ENCODE assay signal across 27 cellular contexts in the genomic region with DNA sequence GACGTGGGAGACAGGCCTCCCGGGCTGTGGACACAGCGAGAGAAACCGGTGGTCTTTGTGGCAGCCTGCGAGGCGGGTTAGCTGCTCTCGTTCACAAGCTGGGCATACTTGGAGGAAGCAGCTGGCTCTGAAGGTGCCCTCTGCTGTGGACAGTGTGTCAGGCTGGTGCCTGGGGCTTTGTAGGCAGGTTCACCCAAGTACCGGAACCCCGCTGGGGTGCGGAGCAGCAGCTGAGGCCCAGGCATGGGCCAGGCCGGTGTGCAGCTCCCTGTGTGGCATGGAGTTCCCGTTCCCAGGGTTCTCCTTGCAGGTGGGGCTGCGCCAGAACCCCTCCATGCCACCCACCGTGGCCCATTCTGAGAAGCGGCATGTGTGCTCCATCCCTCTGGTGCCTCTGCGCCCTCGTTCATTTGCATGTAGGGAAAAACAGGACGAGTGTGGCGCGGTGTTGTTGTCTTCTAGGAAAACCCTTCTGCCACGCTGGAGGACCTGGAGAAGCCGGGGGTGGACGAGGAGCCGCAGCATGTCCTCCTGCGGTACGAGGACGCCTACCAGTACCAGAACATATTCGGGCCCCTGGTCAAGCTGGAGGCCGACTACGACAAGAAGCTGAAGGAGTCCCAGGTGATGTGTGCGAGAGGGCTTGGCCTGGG. TPM values are rescaled to one million over a fixed set of nuclear protein-coding genes. Genes with fewer than 3 reads are reported as not detected.
A peak's percentile ranks its signal among the peaks of the same experiment; 100 is the strongest.
DNase-seq lines count a peak whose midpoint lies in the region; ATAC-seq, FAIRE-seq and TF ChIP-seq lines count a peak whose summit lies in the region.
"Had no signal": no experiment of that assay in that cellular context is flagged by ENCODE, and none has a peak within 500 bp of the region (broad histone marks: within the 10 kb centered on the region; RNA-seq: fewer than 3 reads in every experiment).

No MANE protein-coding gene starts in this region.

- H3K27ac ChIP-seq in breast epithelium (peak overlapping the region; percentile 76 to 86), K562 (ENCODE audit: extremely low read depth, low read depth, low read length) (no peak overlapping the region), osteoblast (ENCODE audit: low read depth, low read length) (no peak overlapping the region), upper lobe of left lung (peak overlapping the region in 3 of 4 donors; percentile 10 to 87 (median 23)), SJCRH30 (no peak overlapping the region)
- H3K27ac ChIP-seq: 22Rv1, BLaER1, GM23248 had no signal

- H3K9me3 Mint-ChIP-seq in MCF 10A (ENCODE audit: unreplicated experiment) = no peaks in the 10 kb centered on the region
- H3K9me3 Mint-ChIP-seq: CD4-positive, alpha-beta T cell had no signal

- peak overlapping the region in 1 of 2 experiments; percentile 43; a peak in 1 of 4 replicates for H3K9ac ChIP-seq in K562 (ENCODE audit: insufficient read depth in 1 of 2, low read depth in 2 of 2, low read length in 2 of 2)
- H3K9ac ChIP-seq: BLaER1, GM23248, SK-N-SH had no signal

- peaks cover 88% of the 10 kb centered on the region for H3K36me3 Mint-ChIP-seq in MCF 10A (ENCODE audit: insufficient read depth, unreplicated experiment)

- no peak overlapping the region for H3K4me3 Mint-ChIP-seq in MCF 10A (ENCODE audit: unreplicated experiment)
- H3K4me3 Mint-ChIP-seq: CD4-positive, alpha-beta T cell had no signal

- no peaks in the 10 kb centered on the region for H3K36me3 ChIP-seq in breast epithelium
- peaks cover 99% of the 10 kb centered on the region for H3K36me3 ChIP-seq in K562 (ENCODE audit: control insufficient read depth, insufficient read depth, low read length)
- peaks cover 70% of the 10 kb centered on the region for H3K36me3 ChIP-seq in osteoblast (ENCODE audit: insufficient read depth, low read length)
- peaks cover 49 to 78% (median 72%) of the 10 kb centered on the region in 4 donors for H3K36me3 ChIP-seq in upper lobe of left lung
- H3K36me3 ChIP-seq in SJCRH30 = peaks cover 66% of the 10 kb centered on the region

- peaks cover 31% of the 10 kb centered on the region for H3K79me2 ChIP-seq in K562 (ENCODE audit: control insufficient read depth, insufficient read depth, low read length)
- peaks cover 89% of the 10 kb centered on the region for H3K79me2 ChIP-seq in osteoblast (ENCODE audit: insufficient read depth, low read length)

- POLR2A ChIA-PET in MCF 10A (lab: Yijun Ruan, JAX) (interaction anchor here (0.8 to 1.0 kb wide), 2 partner anchors 12 to 263 kb away, joined by 3 read pairs; a partner anchor contains a TSS), K562 (lab: Yijun Ruan, JAX) (interaction anchor here (1.9 kb wide), 1 partner anchor 11 kb away, joined by 11 read pairs; no protein-coding TSS in a partner anchor)

- no peak overlapping the region for H3K27ac Mint-ChIP-seq in MCF 10A (ENCODE audit: low read depth, unreplicated experiment)
- H3K27ac Mint-ChIP-seq: CD4-positive, alpha-beta T cell had no signal

- H3K4me3 ChIP-seq in breast epithelium (no peak overlapping the region), K562 (no peak overlapping the region), osteoblast (ENCODE audit: insufficient read depth, low read length) (no peak overlapping the region), upper lobe of left lung (no peak overlapping the region), SJCRH30 (no peak overlapping the region)
- H3K4me3 ChIP-seq: BLaER1, GM23248, HAP-1 had no signal

- TF ChIP-seq CTCF in breast epithelium (IDR thresholded peaks at IDR 0.05) (no peak), MCF 10A (IDR thresholded peaks at IDR 0.05; ENCODE audit: unreplicated experiment) (no peak), K562 (IDR thresholded peaks at IDR 0.05 in 2 of 3, conservative IDR thresholded peaks at IDR 0.05 in 1 of 3; ENCODE audit: insufficient read depth in 2 of 3, low read depth in 1 of 3, low read length in 3 of 3) (no peak), osteoblast (IDR thresholded peaks at IDR 0.05; ENCODE audit: extremely low read depth, low read depth, low read length) (no peak), upper lobe of left lung (IDR thresholded peaks at IDR 0.05) (no peak)

- intact Hi-C loops in breast epithelium (cut with DNase I; ENCODE audit: low total_unique reads) = no loop called here
- intact Hi-C loops in MCF 10A (cut with micrococcal nuclease) = no loop called here
- intact Hi-C loops in K562 (cut with micrococcal nuclease) = no loop called here

- ATAC-seq in K562 = no peak
- no peak for ATAC-seq in upper lobe of left lung (ENCODE audit: low FRiP score in 2 of 2)

- H3K4me2 ChIP-seq in K562 (ENCODE audit: insufficient read depth, low read length) (no peak overlapping the region), osteoblast (ENCODE audit: insufficient read depth, low read length) (no peak overlapping the region)
- H3K4me2 ChIP-seq: BLaER1, SK-N-SH had no signal

- H3K9me1 ChIP-seq in K562 (ENCODE audit: control insufficient read depth, insufficient read depth, low read length) = peaks cover 5% of the 10 kb centered on the region

- no peaks in the 10 kb centered on the region for H3K9me3 ChIP-seq in breast epithelium
- no peaks in the 10 kb centered on the region for H3K9me3 ChIP-seq in K562 (replicated peaks; ENCODE audit: control insufficient read depth, insufficient read depth, low read depth, low read length)
- no peaks in the 10 kb centered on the region for H3K9me3 ChIP-seq in osteoblast (ENCODE audit: low read depth, low read length)
- no peaks in the 10 kb centered on the region for H3K9me3 ChIP-seq in upper lobe of left lung
- H3K9me3 ChIP-seq in SJCRH30 (replicated peaks) = no peaks in the 10 kb centered on the region
- H3K9me3 ChIP-seq: BLaER1, HAP-1, SK-N-SH had no signal

- peaks cover 20% of the 10 kb centered on the region for H3K4me1 Mint-ChIP-seq in MCF 10A (ENCODE audit: insufficient read depth, unreplicated experiment)

- H4K20me1 ChIP-seq in K562 (replicated peaks; ENCODE audit: control insufficient read depth, insufficient read depth, low read length) = peaks cover 23% of the 10 kb centered on the region
- peaks cover 72% of the 10 kb centered on the region for H4K20me1 ChIP-seq in osteoblast (ENCODE audit: insufficient read depth, low read length)

- no peak for FAIRE-seq in K562 (lab: Jason Lieb, UNC)
- FAIRE-seq: HTR-8/SVneo, RCC 7860 had no signal

- H3K27me3 ChIP-seq in breast epithelium = no peaks in the 10 kb centered on the region
- no peaks in the 10 kb centered on the region; a peak in 1 of 5 replicates for H3K27me3 ChIP-seq in K562 (ENCODE audit: control insufficient read depth in 2 of 2, insufficient read depth in 2 of 2, low read length in 2 of 2)
- no peaks in the 10 kb centered on the region for H3K27me3 ChIP-seq in osteoblast (ENCODE audit: insufficient read depth, low read length)
- H3K27me3 ChIP-seq in upper lobe of left lung = no peaks in the 10 kb centered on the region
- no peaks in the 10 kb centered on the region for H3K27me3 ChIP-seq in SJCRH30
- H3K27me3 ChIP-seq: BLaER1 had no signal

- CTCF ChIA-PET in MCF 10A (lab: Yijun Ruan, JAX) (interaction anchor here (0.7 to 2.3 kb wide), 6 partner anchors 15 to 263 kb away, joined by 3 to 20 read pairs (median 4); a partner anchor contains a TSS), K562 (lab: Yijun Ruan, JAX; ENCODE audit: low intra/inter-chr PET ratio) (no interaction called here)

- DNase-seq in breast epithelium (ENCODE audit: low spot score in 2 of 2) (no peak), MCF 10A (ENCODE audit: unreplicated experiment) (no peak), K562 (ENCODE audit: extremely low read depth in 1 of 4, low spot score in 3 of 4) (no peak), osteoblast (ENCODE audit: insufficient read length, low spot score, missing footprints) (peak; percentile 62), upper lobe of left lung (peak in 1 of 2 donors; percentile 62), NCI-H2227 treated with DMSO at 0.1 percent for 48 hours (lab: John Stamatoyannopoulos, UW) (no peak), SJCRH30 (no peak)
- DNase-seq in activated effector memory CD4-positive, alpha-beta T cell treated with anti-CD3 and anti-CD28 coated beads, Interleukin-2, amount 50 U/mL, for 16 hours = no peak
- DNase-seq: ACHN; CD4-positive, alpha-beta T cell; COR-L47; DMS79 treated with DMSO at 0.1 percent for 48 hours; GM23248; IMR-90; MV-4-11; NCI-H1105 treated with DMSO at 0.1 percent for 48 hours; NCI-H2081; NCI-H446 treated with DMSO at 0.1 percent for 48 hours; NCI-H526 treated with DMSO at 0.1 percent for 48 hours; OCI-M1; SHP77; SK-N-SH had no signal

- no peak for TF ChIP-seq POLR2A in breast epithelium (IDR thresholded peaks at IDR 0.05)
- TF ChIP-seq POLR2A in K562 (conservative IDR thresholded peaks at IDR 0.05) = no peak
- no peak for TF ChIP-seq POLR2A in upper lobe of left lung (IDR thresholded peaks at IDR 0.05)

- TF ChIP-seq EP300 in K562 (IDR thresholded peaks at IDR 0.05; ENCODE audit: low read length) (no peak), upper lobe of left lung (IDR thresholded peaks at IDR 0.05) (no peak)

- H3K4me1 ChIP-seq in breast epithelium = peaks cover 21 to 23% of the 10 kb centered on the region in 2 donors
- H3K4me1 ChIP-seq in K562 (replicated peaks in 1 of 2; ENCODE audit: control insufficient read depth in 2 of 2, insufficient read depth in 2 of 2, low read length in 2 of 2) = peaks cover 2 to 40% of the 10 kb centered on the region in 2 experiments; a peak in 3 of 5 replicates
- peaks cover 28% of the 10 kb centered on the region for H3K4me1 ChIP-seq in osteoblast (ENCODE audit: insufficient read depth, low read length)
- H3K4me1 ChIP-seq in upper lobe of left lung = peaks cover 39 to 49% (median 43%) of the 10 kb centered on the region in 4 donors
- H3K4me1 ChIP-seq in SJCRH30 = no peaks in the 10 kb centered on the region
- H3K4me1 ChIP-seq: HAP-1 had no signal

- WGBS in K562 (ENCODE audit: insufficient coverage, low coverage, missing lambda C conversion rate) = 95% methylated on average over 25 of the region's 31 CpGs
- WGBS in upper lobe of left lung, 2 donors = 91 to 96% methylated on average over 8 to 31 of the region's 31 CpGs

- no peaks in the 10 kb centered on the region for H3K27me3 Mint-ChIP-seq in MCF 10A (ENCODE audit: insufficient read depth, unreplicated experiment)
- H3K27me3 Mint-ChIP-seq: CD4-positive, alpha-beta T cell had no signal

- no peak for TF ChIP-seq RAD21 in K562 (CRISPR knock-in tag; conservative IDR thresholded peaks at IDR 0.05 in 1 of 2, IDR thresholded peaks at IDR 0.05 in 1 of 2)

- in situ Hi-C loops in K562 (cut with MboI) = no loop called here

- no peak overlapping the region for H2AFZ ChIP-seq in K562 (ENCODE audit: low read depth, low read length)
- no peak overlapping the region for H2AFZ ChIP-seq in osteoblast (ENCODE audit: low read length)
- H2AFZ ChIP-seq: GM23248 had no signal

- no TSS peak for BruUV-seq in MCF 10A (replicated peaks; lab: Mats Ljungman, UMichigan)
- no TSS peak for BruUV-seq in K562 (replicated peaks; lab: Mats Ljungman, UMichigan)

RNA-seq across cellular contexts. Expression of a gene that starts 20.0 kb away (rescaled TPM):
- total RNA-seq in breast epithelium = 10 to 100 TPM; 59.8 to 83.6 (median 75.2) TPM
- total RNA-seq in MCF 10A (2022) = 79.8 and 85.0 TPM in 2 replicates
- total RNA-seq in K562 (2011; cell fraction: chromatin; rRNA removed; ENCODE audit: low replicate concordance) = 164 and 380 TPM in 2 replicates
- total RNA-seq in K562 (2011; cell fraction: nucleolus; rRNA removed) = 194 and 199 TPM in 2 replicates
- 117 and 137 TPM in 2 replicates for total RNA-seq in K562 (2011; cell fraction: nucleoplasm; rRNA removed)
- total RNA-seq in K562 (2014; rRNA removed) = 59.6 and 66.0 TPM in 2 replicates
- 24.6 and 27.9 TPM in 2 replicates for total RNA-seq in K562 (2014; rRNA removed; fragmentation: Illumina TruSeq; extraction: Trizol)
- 27.8 and 31.1 TPM in 2 replicates for total RNA-seq in K562 (2015; rRNA removed; fragmentation: Illumina TruSeq; extraction: Trizol)
- total RNA-seq in K562 (2021) = 98.8 and 103 TPM in 2 replicates
- polyA plus RNA-seq in K562 (2011; rRNA removed) = 21.5 and 44.9 TPM in 2 replicates
- 21.0 and 30.1 TPM in 2 replicates for polyA plus RNA-seq in K562 (2011; cell fraction: cytosol; rRNA removed)
- 96.8 and 126 TPM in 2 replicates for polyA plus RNA-seq in K562 (2011; cell fraction: nucleus; rRNA removed)
- 49.2 and 51.8 TPM in 2 replicates for polyA plus RNA-seq in K562 (2012)
- polyA plus RNA-seq in K562 (2014; fragmentation: Illumina TruSeq; extraction: Trizol) = 47.1 and 49.1 TPM in 2 replicates
- polyA plus RNA-seq in K562 (2014; fragmentation: Nextera tagmentation; extraction: Ambion mirVana) = under 1 TPM; 0.34 to 0.71 TPM
- polyA plus RNA-seq in K562 (2014; rRNA removed) = 36.5 and 40.7 TPM in 2 replicates
- 68.3 and 101 TPM in 2 replicates for polyA minus RNA-seq in K562 (2011; rRNA and poly(A)+ RNA removed)
- polyA minus RNA-seq in K562 (2011; cell fraction: cytosol; rRNA and poly(A)+ RNA removed) = 99.1 and 134 TPM in 2 replicates
- polyA minus RNA-seq in K562 (2011; cell fraction: nucleus; rRNA and poly(A)+ RNA removed) = 61.1 and 76.9 TPM in 2 replicates
- 36.6 and 41.0 TPM in 2 replicates for total RNA-seq in osteoblast
- total RNA-seq in upper lobe of left lung = 100 to 1,000 TPM in 2 of 6 donors, 10 to 100 TPM in 4; 68.9 to 157 (median 86.3) TPM
- total RNA-seq in SJCRH30 (2014; rRNA removed; shearing (Covaris generic)) = 50.4 and 53.0 TPM in 2 replicates

RNA-seq across cellular contexts. Expression of a gene that starts 44.2 kb away (rescaled TPM):
- total RNA-seq in breast epithelium (under 1 TPM in 2 of 3 donors, not detected in 1; 0.29 to 0.66 TPM), MCF 10A (2022) (not detected in 2 replicates), K562 (2014; rRNA removed) (0.86 TPM in 2 replicates), K562 (2014; rRNA removed; fragmentation: Illumina TruSeq; extraction: Trizol) (0.13 and 0.33 TPM in 2 replicates), K562 (2015; rRNA removed; fragmentation: Illumina TruSeq; extraction: Trizol) (0.43 and 1.4 TPM in 2 replicates), K562 (2021) (1.5 and 1.7 TPM in 2 replicates), osteoblast (0.29 and 0.36 TPM in 2 replicates), upper lobe of left lung (under 1 TPM in 2 of 6 donors, not detected in 4; 0.20 to 0.30 TPM)
- 1.3 and 6.2 TPM in 2 replicates for total RNA-seq in K562 (2011; cell fraction: chromatin; rRNA removed; ENCODE audit: low replicate concordance)
- total RNA-seq in K562 (2011; cell fraction: nucleolus; rRNA removed) = 4.2 and 5.0 TPM in 2 replicates
- total RNA-seq in K562 (2011; cell fraction: nucleoplasm; rRNA removed) = 1.5 and 3.7 TPM in 2 replicates
- polyA plus RNA-seq in K562 (2011; rRNA removed) (1.5 and 3.8 TPM in 2 replicates), K562 (2014; fragmentation: Illumina TruSeq; extraction: Trizol) (0.80 and 1.7 TPM in 2 replicates), K562 (2014; fragmentation: Nextera tagmentation; extraction: Ambion mirVana) (not detected), K562 (2014; rRNA removed) (1.1 TPM in 2 replicates)
- 5.5 and 5.7 TPM in 2 replicates for polyA plus RNA-seq in K562 (2011; cell fraction: cytosol; rRNA removed)
- 3.7 and 4.0 TPM in 2 replicates for polyA plus RNA-seq in K562 (2011; cell fraction: nucleus; rRNA removed)
- 0.71 and 0.87 TPM in 2 replicates for polyA plus RNA-seq in K562 (2012)
- 1.1 and 2.3 TPM in 2 replicates for polyA minus RNA-seq in K562 (2011; rRNA and poly(A)+ RNA removed)
- polyA minus RNA-seq in K562 (2011; cell fraction: cytosol; rRNA and poly(A)+ RNA removed) = 1.2 and 3.5 TPM in 2 replicates
- polyA minus RNA-seq in K562 (2011; cell fraction: nucleus; rRNA and poly(A)+ RNA removed) = 0.40 and 0.78 TPM in 2 replicates
- 6.1 TPM in 2 replicates for total RNA-seq in SJCRH30 (2014; rRNA removed; shearing (Covaris generic))
- total RNA-seq: CD4-positive, alpha-beta T cell had no signal

Comparison
In these comparisons a context has a peak if more than half of its experiments do, and no peak if none do; other contexts are left out.
1. H3K27ac ChIP-seq: peak in breast epithelium (2 of 2) and upper lobe of left lung (3 of 4); none in K562 (single experiment), osteoblast (single experiment) and SJCRH30 (single experiment).